ENCODE assay signal across 31 cellular contexts in the genomic region with DNA sequence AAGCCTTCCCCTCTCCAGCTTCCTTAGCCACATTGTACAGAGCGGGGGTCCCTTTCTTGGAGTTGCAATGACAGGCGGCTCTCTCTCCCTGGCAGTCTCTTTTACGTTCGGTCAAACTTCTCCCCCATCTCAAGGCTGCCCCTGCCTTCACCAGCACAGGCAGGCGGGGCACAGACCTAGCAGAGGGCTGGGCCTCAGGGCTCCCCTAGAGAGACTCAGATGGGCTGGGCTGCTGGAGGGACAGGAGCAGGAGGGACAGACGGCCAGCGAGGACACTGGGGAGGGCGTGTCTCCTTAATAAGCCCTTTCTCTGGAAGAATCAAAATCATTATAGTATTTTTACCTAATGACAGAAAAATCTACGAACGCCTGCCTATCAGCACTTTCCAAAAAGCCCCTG.
DNase-seq lines count a peak whose midpoint lies in the region; ATAC-seq and TF ChIP-seq lines count a peak whose summit lies in the region.
"Had no signal": no experiment of that assay in that cellular context is flagged by ENCODE, and none has a peak within 500 bp of the region (broad histone marks: within the 10 kb centered on the region; RNA-seq: fewer than 3 reads in every experiment).

No MANE protein-coding gene starts in this region.

- H3K4me1 ChIP-seq in NT2/D1 (ENCODE audit: insufficient read depth, insufficient read length) (peaks cover 12% of the 10 kb centered on the region), cardiac muscle cell (ENCODE audit: low read depth) (peaks cover 91% of the 10 kb centered on the region), lower lobe of right lung (peaks cover 36% of the 10 kb centered on the region), gastrocnemius medialis (peaks cover 56 to 75% of the 10 kb centered on the region in 2 donors)
- H3K4me1 ChIP-seq: Caco-2 had no signal

- peak overlapping the region; percentile 21 for H3K9ac ChIP-seq in NT2/D1 (ENCODE audit: insufficient read length, low read depth)

- H3K4me3 ChIP-seq in NT2/D1 (ENCODE audit: insufficient read length, low read depth) (no peak overlapping the region), cardiac muscle cell (peak overlapping the region; percentile 11), lower lobe of right lung (peak overlapping the region; percentile 7), gastrocnemius medialis (peak overlapping the region in 2 of 4 donors; percentile 10 to 14)
- H3K4me3 ChIP-seq: esophagus squamous epithelium, left lung, MG63, tibial artery had no signal

- TF ChIP-seq CTCF in cardiac muscle cell (IDR thresholded peaks at IDR 0.05; ENCODE audit: low read depth, low read length): no peak
- no peak for TF ChIP-seq CTCF in lower lobe of right lung (IDR thresholded peaks at IDR 0.05)
- TF ChIP-seq CTCF in gastrocnemius medialis (IDR thresholded peaks at IDR 0.05 in 4 of 5, conservative IDR thresholded peaks at IDR 0.05 in 1 of 5): no peak

- in situ Hi-C loops in gastrocnemius medialis (cut with MboI; ENCODE audit: low sequenced_read_pairs in 4 of 4): no loop called here

- no peaks in the 10 kb centered on the region for H3K36me3 ChIP-seq in NT2/D1 (ENCODE audit: insufficient read depth, insufficient read length, low read length)
- no peaks in the 10 kb centered on the region for H3K36me3 ChIP-seq in cardiac muscle cell
- H3K36me3 ChIP-seq in lower lobe of right lung: no peaks in the 10 kb centered on the region
- no peaks in the 10 kb centered on the region for H3K36me3 ChIP-seq in gastrocnemius medialis
- H3K36me3 ChIP-seq: left lung, MG63, tibial artery had no signal

- intact Hi-C loops in lower lobe of right lung (cut with DNase I) (no loop called here), gastrocnemius medialis (cut with DNase I; ENCODE audit: low total_unique reads) (no loop called here)

- H3K27me3 ChIP-seq in NT2/D1 (ENCODE audit: insufficient read depth, insufficient read length) (no peaks in the 10 kb centered on the region), cardiac muscle cell (no peaks in the 10 kb centered on the region), lower lobe of right lung (ENCODE audit: low read depth) (no peaks in the 10 kb centered on the region), gastrocnemius medialis (no peaks in the 10 kb centered on the region)
- H3K27me3 ChIP-seq: MG63, tibial artery had no signal

- ATAC-seq in lower lobe of right lung (no peak), gastrocnemius medialis (no peak), HG03039 (IDR thresholded peaks at IDR 0.05; ENCODE audit: unreplicated experiment) (no peak)
- ATAC-seq: activated CD4-positive, CD25-positive, alpha-beta regulatory T cell treated with anti-CD3 and anti-CD28 coated beads, Interleukin-2, amount 50 U/mL, for 24 hours; left lung had no signal

- TF ChIP-seq POLR2A in gastrocnemius medialis (IDR thresholded peaks at IDR 0.05): no peak

- H3K9me3 ChIP-seq in NT2/D1 (ENCODE audit: insufficient read depth, low read length): no peaks in the 10 kb centered on the region
- no peaks in the 10 kb centered on the region for H3K9me3 ChIP-seq in cardiac muscle cell (ENCODE audit: low read depth)
- no peaks in the 10 kb centered on the region for H3K9me3 ChIP-seq in lower lobe of right lung
- no peaks in the 10 kb centered on the region for H3K9me3 ChIP-seq in gastrocnemius medialis
- H3K9me3 ChIP-seq: Caco-2, esophagus squamous epithelium, left lung, MG63, tibial artery had no signal

- peak overlapping the region; percentile 99 for H3K27ac ChIP-seq in cardiac muscle cell
- peak overlapping the region; percentile 61 for H3K27ac ChIP-seq in lower lobe of right lung
- peak overlapping the region; percentile 64 to 76 (median 66) for H3K27ac ChIP-seq in gastrocnemius medialis
- H3K27ac ChIP-seq: left lung, tibial artery had no signal

- no peak for DNase-seq in NT2/D1 (ENCODE audit: low read depth, low spot score)
- peak in 1 of 2 donors; percentile 54 for DNase-seq in cardiac muscle cell (ENCODE audit: low read depth in 1 of 2, low spot score in 1 of 2)
- DNase-seq in lower lobe of right lung: no peak
- DNase-seq in gastrocnemius medialis: no peak
- DNase-seq in NCI-H526 treated with DMSO at 0.1 percent for 48 hours (lab: John Stamatoyannopoulos, UW): no peak
- DNase-seq in NCI-H2196 treated with DMSO at 0.1 percent for 48 hours (lab: John Stamatoyannopoulos, UW; ENCODE audit: unreplicated experiment): no peak
- DNase-seq: activated CD4-positive, alpha-beta memory T cell treated with anti-CD3 and anti-CD28 coated beads for 36 hours; activated CD8-positive, alpha-beta memory T cell treated with anti-CD3 and anti-CD28 coated beads, Interleukin-2, amount 50 U/mL, for 4 hours; aorta; C1 segment of cervical spinal cord; Caco-2; central memory CD4-positive, alpha-beta T cell; DMS79; endodermal cell; esophagus squamous epithelium; GF-D8; HCEC 1CT; KG1; left lung; MG63; NCI-H1105 treated with DMSO at 0.1 percent for 48 hours; NCI-H1930; NCI-H2227 treated with DMSO at 0.1 percent for 48 hours; NCI-H69; posterior cingulate gyrus; RPMI8226; stimulated activated naive CD4-positive, alpha-beta T cell treated with Interleukin-2 at 50 U/mL for 16 hours; T-helper 1 cell; tibial artery had no signal
